In the genomic region with DNA sequence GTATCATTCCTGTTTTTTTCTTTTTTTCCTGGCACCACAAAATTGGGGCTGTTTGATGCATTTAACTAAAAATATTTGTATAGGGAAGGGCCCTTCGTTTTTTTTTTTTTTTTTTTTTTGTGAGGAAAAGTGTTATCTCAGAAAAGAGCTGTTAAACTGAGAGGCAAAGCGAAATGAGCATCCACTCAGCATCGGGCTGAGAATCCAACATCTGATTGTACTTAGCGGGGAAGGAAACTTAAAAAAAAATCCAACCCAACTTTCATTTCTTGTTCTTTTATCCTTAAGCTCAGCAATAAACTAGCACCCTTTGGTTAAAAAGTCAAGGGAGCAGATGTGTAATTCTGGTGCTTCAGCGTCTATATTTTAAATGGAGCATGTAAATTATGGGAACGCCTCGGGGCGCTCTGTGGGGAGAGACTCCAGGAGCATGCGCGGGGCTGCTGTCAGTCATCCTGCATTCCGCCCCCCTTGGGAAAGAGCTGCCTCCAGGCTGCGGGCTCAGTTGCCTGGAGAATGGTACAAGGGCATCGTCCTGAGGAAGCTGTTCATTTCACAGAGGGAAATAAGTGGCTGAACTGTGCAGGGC, we compare ENCODE assay signal across 8 cellular contexts. TPM values are rescaled to one million over a fixed set of nuclear protein-coding genes. Genes with fewer than 3 reads are reported as not detected.
DNase-seq lines count a peak whose midpoint lies in the region; ATAC-seq and TF ChIP-seq lines count a peak whose summit lies in the region.

No MANE protein-coding gene starts in this region.

- H3K36me3 ChIP-seq in transverse colon: no peaks in the 10 kb centered on the region
- no peaks in the 10 kb centered on the region for H3K36me3 ChIP-seq in PC-9 (ENCODE audit: low read depth)

- WGBS in transverse colon (ENCODE audit: low coverage in 1 of 2), 2 donors: 26% methylated on average over 5 to 13 of the region's 13 CpGs

- H3K9me3 ChIP-seq in transverse colon (no peaks in the 10 kb centered on the region), PC-9 (ENCODE audit: insufficient read depth, low read depth) (no peaks in the 10 kb centered on the region)

- CTCF ChIA-PET in PC-9 (lab: Charles Lee): no interaction called here

- no peak for TF ChIP-seq CTCF in transverse colon (IDR thresholded peaks at IDR 0.05)
- no peak for TF ChIP-seq CTCF in PC-9 (conservative IDR thresholded peaks at IDR 0.05)

- in situ Hi-C loops in transverse colon (cut with MboI; ENCODE audit: low pct_ligation_motif_present in 1 of 4, low pct_unique_long_range_greater_than_20kb in 1 of 4, low sequenced_read_pairs in 3 of 4): loop anchor here in 1 of 4 donors (25.0 kb wide), 1 partner anchor 354 kb away; no protein-coding TSS in a partner anchor

- BruUV-seq in PC-9 (replicated peaks; lab: Mats Ljungman, UMichigan): no TSS peak

- H3K9me2 ChIP-seq in PC-9 (ENCODE audit: insufficient read depth): no peaks in the 10 kb centered on the region

- POLR2A ChIA-PET in PC-9 (lab: Charles Lee; ENCODE audit: unreplicated experiment): no interaction called here

- DNase-seq in NCI-H82 (lab: John Stamatoyannopoulos, UW) (peak; percentile 21), NCI-H82 treated with DMSO at 0.1 percent for 48 hours (lab: John Stamatoyannopoulos, UW; ENCODE audit: unreplicated experiment) (no peak), anterior cingulate cortex (lab: John Stamatoyannopoulos, UW) (peak in 54 of 58 donors; percentile 7 to 82 (median 56)), kidney tubule cell (ENCODE audit: low spot score) (peak; percentile 6), transverse colon (peak; percentile 26), PC-9 (no peak), GOT3 (lab: John Stamatoyannopoulos, UW) (no peak)

- no peak overlapping the region for H2AFZ ChIP-seq in PC-9

- no peaks in the 10 kb centered on the region for H3F3A ChIP-seq in PC-9 (ENCODE audit: insufficient read depth, low read depth)

- H3K4me3 ChIP-seq in transverse colon (peak overlapping the region in 1 of 4 donors; percentile 34), PC-9 (no peak overlapping the region)

- H3K27ac ChIP-seq in transverse colon (no peak overlapping the region), PC-9 (no peak overlapping the region)

- H4K20me1 ChIP-seq in PC-9 (ENCODE audit: insufficient read depth): no peaks in the 10 kb centered on the region

- no peak overlapping the region for H3K4me2 ChIP-seq in PC-9

- TF ChIP-seq POLR2A in transverse colon (IDR thresholded peaks at IDR 0.05): no peak

- no peaks in the 10 kb centered on the region for H3K4me1 ChIP-seq in transverse colon
- no peaks in the 10 kb centered on the region for H3K4me1 ChIP-seq in PC-9 (replicated peaks; ENCODE audit: insufficient read depth)

- intact Hi-C loops in transverse colon (cut with DNase I; ENCODE audit: low total_unique reads) (no loop called here), PC-9 (cut with micrococcal nuclease; ENCODE audit: unreplicated experiment) (no loop called here)

- H3K79me2 ChIP-seq in PC-9 (ENCODE audit: low read depth): no peaks in the 10 kb centered on the region

- no peak for ATAC-seq in GM19463 (IDR thresholded peaks at IDR 0.05; ENCODE audit: unreplicated experiment)

- H3K27me3 ChIP-seq in transverse colon (peaks cover 13% of the 10 kb centered on the region), PC-9 (ENCODE audit: insufficient read depth, low read depth) (0 out of 2 replicates have a peak, but pooled peaks cover 7% of the 10 kb centered on the region)

- no peak for TF ChIP-seq EP300 in transverse colon (IDR thresholded peaks at IDR 0.05; ENCODE audit: low read depth)

RNA-seq across cellular contexts. Expression of gene DMRT2, which starts 33.3 kb away (rescaled TPM):
- total RNA-seq in transverse colon (1 to 10 TPM; 1.1 to 3.8 (median 2.4) TPM), PC-9 (2021) (not detected in 2 replicates)

Comparison
In these comparisons a context has a peak if more than half of its experiments do, and no peak if none do; other contexts are left out.
1. DNase-seq: peak in NCI-H82 (single experiment), anterior cingulate cortex (54 of 58), kidney tubule cell (single experiment) and transverse colon (single experiment); none in NCI-H82 treated with DMSO at 0.1 percent for 48 hours (single experiment), PC-9 (0 of 2) and GOT3 (single experiment).